In the genomic region with DNA sequence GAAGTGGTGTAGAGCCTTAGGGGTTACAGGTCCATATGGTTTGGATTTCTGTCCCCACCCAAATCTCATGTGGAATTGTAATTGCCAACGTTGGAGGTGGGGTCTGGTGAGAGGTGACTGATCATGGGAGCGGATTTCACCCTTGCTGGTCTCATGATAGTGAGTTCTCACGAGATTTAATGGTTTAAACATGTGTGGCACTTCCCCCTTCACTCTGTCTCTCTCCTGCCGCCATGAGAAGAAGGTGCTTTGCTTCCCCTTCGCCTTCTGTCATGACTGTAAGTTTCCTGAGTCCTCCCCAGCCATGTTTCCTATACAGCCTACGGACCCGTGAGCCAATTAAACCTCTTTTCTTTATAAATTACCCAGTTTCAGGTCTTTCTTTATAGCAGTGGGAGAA, we compare ENCODE assay signal across 30 cellular contexts.
"Had no signal": no experiment of that assay in that cellular context is flagged by ENCODE, and none has a peak within 500 bp of the region (broad histone marks: within the 10 kb centered on the region; RNA-seq: fewer than 3 reads in every experiment).

No MANE protein-coding gene starts in this region.

- H3K9me3 Mint-ChIP-seq: activated B cell treated with CpG ODN at 0.5 μM for 24 hours; activated CD4-positive, alpha-beta T cell treated with anti-CD3 and anti-CD28 coated beads, Interleukin-2, amount 10 ng/mL, durations not matched to agents 24 days and 14 days; activated naive CD4-positive, alpha-beta T cell treated with anti-CD3 and anti-CD28 coated beads, Interleukin-2, amount 10 ng/mL, durations not matched to agents 7 days and 5 days; activated T-cell treated with anti-CD3 and anti-CD28 coated beads, Interleukin-2, amount 50 U/mL, for 24 hours; activated T-cell treated with anti-CD3 and anti-CD28 coated beads, Interleukin-2, amount 50 U/mL, for 72 hours; T-helper 2 cell treated with Interferon-gamma antibody and Interleukin-4, amounts not matched to agents 5 μg/mL and 100 μg/mL, for 36 hours had no signal

- H3K4me3 ChIP-seq: ascending aorta, breast epithelium, cardiac muscle cell, colonic mucosa had no signal

- H3K36me3 ChIP-seq: ascending aorta, breast epithelium, cardiac muscle cell, colonic mucosa, WERI-Rb-1 had no signal

- H3K36me3 Mint-ChIP-seq: activated CD4-positive, alpha-beta memory T cell treated with anti-CD3 and anti-CD28 coated beads for 36 hours; activated naive CD4-positive, alpha-beta T cell treated with anti-CD3 and anti-CD28 coated beads, Interleukin-2, amount 10 ng/mL, durations not matched to agents 7 days and 5 days; activated naive CD4-positive, alpha-beta T cell treated with anti-CD3 and anti-CD28 coated beads, Interleukin-2, amount 50 U/mL, for 72 hours; activated naive CD8-positive, alpha-beta T cell treated with anti-CD3 and anti-CD28 coated beads, Interleukin-2, amount 10 ng/mL, durations not matched to agents 7 days and 5 days; brain had no signal

- H3K27ac Mint-ChIP-seq: activated B cell treated with CpG ODN at 0.5 μM for 24 hours; activated CD4-positive, alpha-beta memory T cell treated with anti-CD3 and anti-CD28 coated beads for 36 hours; activated CD4-positive, alpha-beta T cell treated with anti-CD3 and anti-CD28 coated beads for 36 hours; activated CD4-positive, alpha-beta T cell treated with anti-CD3 and anti-CD28 coated beads, Interleukin-2, amount 10 ng/mL, durations not matched to agents 24 days and 14 days; activated CD8-positive, alpha-beta T cell treated with anti-CD3 and anti-CD28 coated beads, Interleukin-2, amount 10 ng/mL, durations not matched to agents 7 days and 5 days; activated naive CD4-positive, alpha-beta T cell treated with anti-CD3 and anti-CD28 coated beads, Interleukin-2, amount 10 ng/mL, durations not matched to agents 7 days and 5 days; activated naive CD4-positive, alpha-beta T cell treated with anti-CD3 and anti-CD28 coated beads, Interleukin-2, amount 50 U/mL, for 72 hours; activated naive CD8-positive, alpha-beta T cell treated with anti-CD3 and anti-CD28 coated beads, Interleukin-2, amount 10 ng/mL, durations not matched to agents 7 days and 5 days; activated T-cell treated with anti-CD3 and anti-CD28 coated beads, Interleukin-2, amount 50 U/mL, for 24 hours; activated T-cell treated with anti-CD3 and anti-CD28 coated beads, Interleukin-2, amount 50 U/mL, for 72 hours; endodermal cell; T-helper 17 cell; T-helper 2 cell treated with Interferon-gamma antibody and Interleukin-4, amounts not matched to agents 5 μg/mL and 100 μg/mL, for 36 hours had no signal

- H3K4me1 ChIP-seq: breast epithelium, colonic mucosa had no signal

- DNase-seq: activated B cell treated with CpG ODN at 0.5 μM for 24 hours; activated CD4-positive, alpha-beta memory T cell treated with anti-CD3 and anti-CD28 coated beads for 36 hours; activated CD4-positive, alpha-beta T cell treated with anti-CD3 and anti-CD28 coated beads for 36 hours; activated CD4-positive, alpha-beta T cell treated with anti-CD3 and anti-CD28 coated beads, Interleukin-2, amount 10 ng/mL, durations not matched to agents 24 days and 14 days; activated CD8-positive, alpha-beta memory T cell treated with anti-CD3 and anti-CD28 coated beads, Interleukin-2, amount 50 U/mL, for 48 hours; activated CD8-positive, alpha-beta T cell treated with anti-CD3 and anti-CD28 coated beads, Interleukin-2, amount 10 ng/mL, durations not matched to agents 7 days and 5 days; activated gamma-delta T cell; activated naive CD4-positive, alpha-beta T cell; activated naive CD4-positive, alpha-beta T cell treated with anti-CD3 and anti-CD28 coated beads, Interleukin-2, amount 10 ng/mL, durations not matched to agents 7 days and 5 days; activated naive CD8-positive, alpha-beta T cell treated with anti-CD3 and anti-CD28 coated beads, Interleukin-2, amount 10 ng/mL, durations not matched to agents 7 days and 5 days; activated T-cell treated with anti-CD3 and anti-CD28 coated beads for 4 hours; activated T-cell treated with anti-CD3 and anti-CD28 coated beads, Interleukin-2, amount 50 U/mL, for 24 hours; activated T-cell treated with anti-CD3 and anti-CD28 coated beads, Interleukin-2, amount 50 U/mL, for 72 hours; central memory CD4-positive, alpha-beta T cell; cerebellar nuclear complex; colonic mucosa; effector memory CD4-positive, alpha-beta T cell; endodermal cell; T-helper 17 cell; T1000; WERI-Rb-1 had no signal

- H3K4me3 Mint-ChIP-seq: activated B cell treated with CpG ODN at 0.5 μM for 24 hours; activated CD4-positive, alpha-beta memory T cell treated with anti-CD3 and anti-CD28 coated beads for 36 hours; activated CD4-positive, alpha-beta T cell treated with anti-CD3 and anti-CD28 coated beads for 36 hours; activated CD4-positive, alpha-beta T cell treated with anti-CD3 and anti-CD28 coated beads, Interleukin-2, amount 10 ng/mL, durations not matched to agents 24 days and 14 days; activated CD8-positive, alpha-beta T cell treated with anti-CD3 and anti-CD28 coated beads, Interleukin-2, amount 10 ng/mL, durations not matched to agents 7 days and 5 days; activated naive CD4-positive, alpha-beta T cell treated with anti-CD3 and anti-CD28 coated beads, Interleukin-2, amount 10 ng/mL, durations not matched to agents 7 days and 5 days; activated naive CD8-positive, alpha-beta T cell treated with anti-CD3 and anti-CD28 coated beads, Interleukin-2, amount 10 ng/mL, durations not matched to agents 7 days and 5 days; activated T-cell treated with anti-CD3 and anti-CD28 coated beads, Interleukin-2, amount 50 U/mL, for 24 hours; activated T-cell treated with anti-CD3 and anti-CD28 coated beads, Interleukin-2, amount 50 U/mL, for 72 hours; brain; endodermal cell; T-helper 17 cell; T-helper 2 cell treated with Interferon-gamma antibody and Interleukin-4, amounts not matched to agents 5 μg/mL and 100 μg/mL, for 36 hours had no signal

- H3K27me3 Mint-ChIP-seq: activated CD4-positive, alpha-beta T cell treated with anti-CD3 and anti-CD28 coated beads for 36 hours; activated T-cell treated with anti-CD3 and anti-CD28 coated beads, Interleukin-2, amount 50 U/mL, for 24 hours had no signal

- H3K27me3 ChIP-seq: ascending aorta, breast epithelium, cardiac muscle cell, colonic mucosa had no signal

- H3K9me3 ChIP-seq: ascending aorta, breast epithelium, colonic mucosa had no signal

- H3K4me1 Mint-ChIP-seq: activated B cell treated with CpG ODN at 0.5 μM for 24 hours; activated CD4-positive, alpha-beta T cell treated with anti-CD3 and anti-CD28 coated beads for 36 hours; activated CD4-positive, alpha-beta T cell treated with anti-CD3 and anti-CD28 coated beads, Interleukin-2, amount 10 ng/mL, durations not matched to agents 24 days and 14 days; activated naive CD4-positive, alpha-beta T cell treated with anti-CD3 and anti-CD28 coated beads, Interleukin-2, amount 10 ng/mL, durations not matched to agents 7 days and 5 days had no signal

- FAIRE-seq: frontal cortex had no signal

- H3K27ac ChIP-seq: breast epithelium, cardiac muscle cell, colonic mucosa, WERI-Rb-1 had no signal

- ATAC-seq: activated CD4-positive, alpha-beta T cell treated with anti-CD3 and anti-CD28 coated beads for 36 hours; activated CD4-positive, CD25-positive, alpha-beta regulatory T cell treated with anti-CD3 and anti-CD28 coated beads, Interleukin-2, amount 50 U/mL, for 24 hours; activated CD8-positive, alpha-beta T cell treated with anti-CD3 and anti-CD28 coated beads, Interleukin-2, amount 10 ng/mL, durations not matched to agents 7 days and 5 days; activated naive CD4-positive, alpha-beta T cell treated with anti-CD3 and anti-CD28 coated beads, Interleukin-2, amount 50 U/mL, for 72 hours; activated T-cell treated with anti-CD3 and anti-CD28 coated beads, Interleukin-2, amount 50 U/mL, for 72 hours; esophagus mucosa; T-helper 17 cell had no signal
